24 cellular contexts compared by ENCODE assay signal in the genomic region with DNA sequence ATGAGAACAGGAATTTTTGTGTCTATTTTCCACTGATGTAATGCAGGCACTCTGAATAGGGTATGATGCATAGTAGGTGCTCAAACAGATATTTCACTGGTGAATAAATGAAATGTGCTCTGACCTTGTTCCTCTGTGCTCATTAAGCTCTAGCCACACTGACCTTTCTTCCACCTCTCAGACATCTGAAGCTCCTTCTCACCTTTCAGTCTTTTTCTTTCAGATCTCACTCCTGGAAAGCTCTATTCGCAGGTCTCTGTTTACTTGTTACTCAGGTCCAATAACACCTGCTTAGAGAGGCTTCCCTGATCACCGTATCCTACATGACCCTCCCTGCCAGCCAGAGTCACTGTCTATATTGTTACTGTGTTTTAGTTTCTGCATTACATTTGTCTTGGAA. TPM values are rescaled to one million over a fixed set of nuclear protein-coding genes. Genes with fewer than 3 reads are reported as not detected.
DNase-seq lines count a peak whose midpoint lies in the region; ATAC-seq, FAIRE-seq and TF ChIP-seq lines count a peak whose summit lies in the region.
"Had no signal": no experiment of that assay in that cellular context is flagged by ENCODE, and none has a peak within 500 bp of the region (broad histone marks: within the 10 kb centered on the region; RNA-seq: fewer than 3 reads in every experiment).

No MANE protein-coding gene starts in this region.

- dilution Hi-C loops in endothelial cell of umbilical vein (cut with MboI; ENCODE audit: extremely low pct_ligation_motif_present, low sequenced_read_pairs), result no loop called here

- POLR2A ChIA-PET in endothelial cell of umbilical vein (lab: Charles Lee), result interaction anchor here (1.2 kb wide), 1 partner anchor 59 kb away, joined by 6 read pairs; the partner anchor contains the start of gene IVNS1ABP

- peaks cover 1% of the 10 kb centered on the region for H3K27me3 Mint-ChIP-seq in glutamatergic neuron (ENCODE audit: unreplicated experiment)
- H3K27me3 Mint-ChIP-seq: activated T-cell treated with anti-CD3 and anti-CD28 coated beads, Interleukin-2, amount 50 U/mL, for 24 hours; T-helper 17 cell had no signal

- no peak overlapping the region for H3K4me3 ChIP-seq in GM12865 (ENCODE audit: low read depth, low read length)
- H3K4me3 ChIP-seq in HL-60 (replicated peaks; ENCODE audit: insufficient read depth, low read length), result no peak overlapping the region
- H3K4me3 ChIP-seq in endothelial cell of umbilical vein (replicated peaks in 1 of 3; ENCODE audit: insufficient read depth in 1 of 3, low read depth in 1 of 3, low read length in 3 of 3), result no peak overlapping the region
- H3K4me3 ChIP-seq: gastroesophageal sphincter, GM23248, PC-9, SJSA1, smooth muscle cell had no signal

- DNase-seq in GM12865 (ENCODE audit: low read depth), result peak; percentile 23
- DNase-seq in HL-60 (ENCODE audit: low read depth in 1 of 2, low spot score in 1 of 2), result no peak
- DNase-seq in NCI-H510A (lab: John Stamatoyannopoulos, UW), result peak; percentile 6
- DNase-seq in endothelial cell of umbilical vein (ENCODE audit: low read depth, low spot score), result no peak
- DNase-seq in epidermal melanocyte (ENCODE audit: insufficient read length, low spot score), result no peak
- no peak for DNase-seq in foreskin melanocyte
- no peak for DNase-seq in glutamatergic neuron
- DNase-seq: ACHN; activated CD4-positive, alpha-beta T cell treated with anti-CD3 and anti-CD28 coated beads, Interleukin-2, amount 50 U/mL, for 4 hours; activated naive CD4-positive, alpha-beta T cell treated with anti-CD3 and anti-CD28 coated beads for 36 hours; activated T-cell treated with anti-CD3 and anti-CD28 coated beads, Interleukin-2, amount 50 U/mL, for 24 hours; NCI-H1436; NCI-H524; PC-9; stimulated activated CD8-positive, alpha-beta memory T cell treated with anti-CD3 and anti-CD28 coated beads, Interleukin-4, amount 100 ng/mL, for 48 hours; T-helper 17 cell had no signal

- TF ChIP-seq CTCF in GM12865 (IDR thresholded peaks at IDR 0.05; ENCODE audit: insufficient read depth, low read depth, low read length, missing control alignments) (no peak), HL-60 (IDR thresholded peaks at IDR 0.05; ENCODE audit: insufficient read depth, low read length) (no peak), endothelial cell of umbilical vein (IDR thresholded peaks at IDR 0.05; ENCODE audit: extremely low read depth in 1 of 2, insufficient read depth in 1 of 2, low read depth in 1 of 2, low read length in 2 of 2) (no peak), glutamatergic neuron (IDR thresholded peaks at IDR 0.05; ENCODE audit: partially characterized antibody, unreplicated experiment) (no peak)

- no peaks in the 10 kb centered on the region for H3K9me3 ChIP-seq in endothelial cell of umbilical vein (replicated peaks; ENCODE audit: control insufficient read depth, insufficient read depth, low read length)
- H3K9me3 ChIP-seq: gastroesophageal sphincter had no signal

- intact Hi-C loops in endothelial cell of umbilical vein (cut with micrococcal nuclease), result loop anchor here (10.0 kb wide), 1 partner anchor 1741 kb away; the partner anchor contains the start of gene ARPC5

- FAIRE-seq in endothelial cell of umbilical vein (lab: Jason Lieb, UNC), result no peak

- H3K4me1 ChIP-seq in endothelial cell of umbilical vein (ENCODE audit: control insufficient read depth, extremely low read depth, insufficient read depth, low read length), result peaks cover 46% of the 10 kb centered on the region
- H3K4me1 ChIP-seq: gastroesophageal sphincter had no signal

- no peaks in the 10 kb centered on the region for H3K79me2 ChIP-seq in endothelial cell of umbilical vein (ENCODE audit: control insufficient read depth, insufficient read depth, low read length)

- TF ChIP-seq POLR2A in endothelial cell of umbilical vein (IDR thresholded peaks at IDR 0.05; ENCODE audit: low read depth, low read length), result no peak

- no peaks in the 10 kb centered on the region for H3K36me3 ChIP-seq in endothelial cell of umbilical vein (ENCODE audit: control insufficient read depth in 2 of 2, extremely low read depth in 1 of 2, insufficient read depth in 2 of 2, low read length in 2 of 2)
- H3K36me3 ChIP-seq: gastroesophageal sphincter, SJSA1 had no signal

- no peak overlapping the region for H3K9ac ChIP-seq in endothelial cell of umbilical vein (replicated peaks; ENCODE audit: extremely low read depth, insufficient read depth, low read length)
- H3K9ac ChIP-seq: GM23248 had no signal

- H3K9me3 Mint-ChIP-seq in glutamatergic neuron (ENCODE audit: unreplicated experiment), result peaks cover under 1% of the 10 kb centered on the region
- H3K9me3 Mint-ChIP-seq: activated T-cell treated with anti-CD3 and anti-CD28 coated beads, Interleukin-2, amount 50 U/mL, for 24 hours; neural crest cell had no signal

- peak overlapping the region; percentile 30 for H3K27ac ChIP-seq in HL-60 (replicated peaks)
- H3K27ac ChIP-seq in endothelial cell of umbilical vein (ENCODE audit: insufficient read depth, low read depth, low read length), result peak overlapping the region; percentile 97
- H3K27ac ChIP-seq: gastroesophageal sphincter, GM23248, PC-9, VCaP had no signal

- no peaks in the 10 kb centered on the region for H3K4me1 Mint-ChIP-seq in glutamatergic neuron (ENCODE audit: low read depth, unreplicated experiment)
- H3K4me1 Mint-ChIP-seq: neural crest cell had no signal

- no peak overlapping the region for H3K4me3 Mint-ChIP-seq in glutamatergic neuron (ENCODE audit: unreplicated experiment)
- H3K4me3 Mint-ChIP-seq: activated naive CD4-positive, alpha-beta T cell treated with anti-CD3 and anti-CD28 coated beads for 36 hours; activated T-cell treated with anti-CD3 and anti-CD28 coated beads, Interleukin-2, amount 50 U/mL, for 24 hours; CD14-positive monocyte; neural crest cell; T-helper 17 cell had no signal

- H4K20me1 ChIP-seq in endothelial cell of umbilical vein (replicated peaks; ENCODE audit: control insufficient read depth, extremely low read depth, insufficient read depth, low read length), result no peaks in the 10 kb centered on the region

- ATAC-seq in HG03378 (IDR thresholded peaks at IDR 0.05; ENCODE audit: unreplicated experiment), result no peak

- no peak overlapping the region for H2AFZ ChIP-seq in endothelial cell of umbilical vein (ENCODE audit: low read depth, low read length)
- H2AFZ ChIP-seq: PC-9 had no signal

- H3K27me3 ChIP-seq in HL-60 (ENCODE audit: insufficient read depth, poor library complexity, severe bottlenecking), result no peaks in the 10 kb centered on the region
- H3K27me3 ChIP-seq in endothelial cell of umbilical vein (ENCODE audit: control insufficient read depth in 2 of 2, insufficient read depth in 2 of 2, low read length in 2 of 2), result no peaks in the 10 kb centered on the region
- H3K27me3 ChIP-seq: gastroesophageal sphincter, SJSA1 had no signal

- no TSS peak for BruUV-seq in endothelial cell of umbilical vein (replicated peaks; lab: Mats Ljungman, UMichigan)

- no peak overlapping the region for H3K27ac Mint-ChIP-seq in glutamatergic neuron (ENCODE audit: unreplicated experiment)
- H3K27ac Mint-ChIP-seq: activated naive CD4-positive, alpha-beta T cell treated with anti-CD3 and anti-CD28 coated beads for 36 hours; activated T-cell treated with anti-CD3 and anti-CD28 coated beads, Interleukin-2, amount 50 U/mL, for 24 hours; CD14-positive monocyte; T-helper 17 cell had no signal

- no peak overlapping the region for H3K4me2 ChIP-seq in endothelial cell of umbilical vein (ENCODE audit: insufficient read depth, low read length)
- H3K4me2 ChIP-seq: PC-9, smooth muscle cell had no signal

- CTCF ChIA-PET in endothelial cell of umbilical vein (lab: Charles Lee), result interaction anchor here (0.9 to 1.5 kb wide), 5 partner anchors 9 to 220 kb away, joined by 3 to 7 read pairs (median 3); no protein-coding TSS in a partner anchor

- no peaks in the 10 kb centered on the region for H3K9me1 ChIP-seq in endothelial cell of umbilical vein (replicated peaks; ENCODE audit: control insufficient read depth, extremely low read depth, insufficient read depth, low read length)

- no peaks in the 10 kb centered on the region for H3K36me3 Mint-ChIP-seq in glutamatergic neuron (ENCODE audit: unreplicated experiment)

TF ChIP-seq in endothelial cell of umbilical vein, 7 proteins besides CTCF, POLR2A, EP300 and RAD21:
- TF ChIP-seq JUN (IDR thresholded peaks at IDR 0.05; ENCODE audit: borderline replicate concordance, insufficient read depth, insufficient read length, low read depth) (no peak), MYC (IDR thresholded peaks at IDR 0.05; ENCODE audit: low read depth, low read length) (no peak), EZH2 (IDR thresholded peaks at IDR 0.05; ENCODE audit: borderline replicate concordance, low read depth, low read length, severe bottlenecking) (no peak), FOS (IDR thresholded peaks at IDR 0.05; ENCODE audit: borderline replicate concordance, insufficient read depth, low read length) (no peak), POLR2AphosphoS5 (IDR thresholded peaks at IDR 0.05; ENCODE audit: insufficient read depth, low read depth, low read length) (no peak), GATA2 (IDR thresholded peaks at IDR 0.05; ENCODE audit: insufficient read depth, insufficient read length, low read depth, low read length) (no peak)
- TF ChIP-seq, protein P1, sequence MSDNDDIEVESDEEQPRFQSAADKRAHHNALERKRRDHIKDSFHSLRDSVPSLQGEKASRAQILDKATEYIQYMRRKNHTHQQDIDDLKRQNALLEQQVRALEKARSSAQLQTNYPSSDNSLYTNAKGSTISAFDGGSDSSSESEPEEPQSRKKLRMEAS (IDR thresholded peaks at IDR 0.05; ENCODE audit: insufficient read depth, insufficient read length), result no peak
TF ChIP-seq in endothelial cell of umbilical vein: peak in this region for 0.

RNA-seq across cellular contexts. Expression of gene IVNS1ABP, which starts 59.2 kb away (rescaled TPM):
- total RNA-seq in endothelial cell of umbilical vein, result 75.3 and 81.6 TPM in 2 replicates
- polyA plus RNA-seq in endothelial cell of umbilical vein, result 19.9 and 26.3 TPM in 2 replicates
- polyA plus RNA-seq in endothelial cell of umbilical vein (2011; cell fraction: cytosol; rRNA removed), result 20.7 and 23.9 TPM in 2 replicates
- polyA plus RNA-seq in endothelial cell of umbilical vein (2011; cell fraction: nucleus; rRNA removed), result 239 and 296 TPM in 2 replicates
- polyA plus RNA-seq in endothelial cell of umbilical vein (2012), result 41.0 and 52.8 TPM in 2 replicates
- polyA minus RNA-seq in endothelial cell of umbilical vein, result 68.2 and 73.9 TPM in 2 replicates
- 22.8 TPM for polyA minus RNA-seq in endothelial cell of umbilical vein (2011; cell fraction: cytosol; rRNA and poly(A)+ RNA removed)
- 342 and 456 TPM in 2 replicates for polyA minus RNA-seq in endothelial cell of umbilical vein (2011; cell fraction: nucleus; rRNA and poly(A)+ RNA removed)
- 93.2 TPM for total RNA-seq in glutamatergic neuron (ENCODE audit: unreplicated experiment)

Comparison
In these comparisons a context has a peak if more than half of its experiments do, and no peak if none do; other contexts are left out.
1. DNase-seq: peak in GM12865 (single experiment) and NCI-H510A (single experiment); none in HL-60 (0 of 2), endothelial cell of umbilical vein (single experiment), epidermal melanocyte (single experiment), foreskin melanocyte (single experiment) and glutamatergic neuron (single experiment).